Comparison of ENCODE assay signal across 11 cellular contexts in the genomic region with DNA sequence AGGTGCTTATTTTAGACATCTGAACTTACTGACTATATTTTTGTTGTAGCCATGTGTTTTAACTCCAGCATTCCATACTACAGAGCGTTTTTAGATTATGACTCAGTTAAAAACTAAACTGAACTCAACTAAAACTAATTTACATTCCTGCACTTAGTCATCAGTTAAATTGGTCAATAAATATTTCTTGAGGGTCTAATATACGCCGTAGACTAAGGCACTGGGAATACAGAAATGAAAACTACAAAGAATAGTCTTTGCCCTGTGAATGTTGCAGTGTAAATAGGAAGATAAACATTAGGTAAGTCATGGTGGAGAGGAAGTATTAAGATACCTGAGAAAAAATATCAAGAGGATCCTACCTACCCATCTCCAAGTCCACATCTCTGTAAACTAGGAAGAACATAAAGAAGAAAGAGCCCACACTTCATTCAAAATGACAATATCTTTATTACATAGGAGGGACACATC. TPM values are rescaled to one million over a fixed set of nuclear protein-coding genes. Genes with fewer than 3 reads are reported as not detected.
DNase-seq lines count a peak whose midpoint lies in the region; ATAC-seq and TF ChIP-seq lines count a peak whose summit lies in the region.
"Had no signal": no experiment of that assay in that cellular context is flagged by ENCODE, and none has a peak within 500 bp of the region (broad histone marks: within the 10 kb centered on the region; RNA-seq: fewer than 3 reads in every experiment).

No MANE protein-coding gene starts in this region.

- intact Hi-C loops in psoas muscle (cut with DNase I): no loop called here

- CTCF ChIA-PET in RWPE1 (lab: Yijun Ruan, JAX): no interaction called here

- POLR2A ChIA-PET in RWPE1 (lab: Yijun Ruan, JAX; ENCODE audit: low non-redundant PET): no interaction called here

- no peak for TF ChIP-seq CTCF in RWPE1 (conservative IDR thresholded peaks at IDR 0.05; ENCODE audit: low read depth)
- no peak for TF ChIP-seq CTCF in psoas muscle (IDR thresholded peaks at IDR 0.05)
- no peak for TF ChIP-seq CTCF in tibial nerve (IDR thresholded peaks at IDR 0.05)

- no peak for TF ChIP-seq POLR2A in tibial nerve (IDR thresholded peaks at IDR 0.05)

- DNase-seq in ELR (ENCODE audit: low read depth) (peak; percentile 85), RWPE1 (ENCODE audit: low spot score) (peak; percentile 46), fibroblast of gingiva (ENCODE audit: low read depth) (peak; percentile 68), psoas muscle (no peak), caudate nucleus (lab: John Stamatoyannopoulos, UW) (no peak), tibial nerve (ENCODE audit: low spot score in 2 of 2) (no peak)
- DNase-seq in effector CD4-positive, alpha-beta T cell: no peak
- DNase-seq in central memory CD4-positive, alpha-beta T cell: no peak
- DNase-seq: activated CD4-positive, alpha-beta T cell treated with anti-CD3 and anti-CD28 coated beads for 1 hour; Karpas-422; stimulated activated CD4-positive, alpha-beta T cell treated with anti-CD3 and anti-CD28 coated beads, Interleukin-12 subunit alpha, Interleukin-12 subunit beta, amount 100 ng/mL, for 4 hours had no signal

- peaks cover 81% of the 10 kb centered on the region for H3K4me1 ChIP-seq in psoas muscle
- H3K4me1 ChIP-seq in tibial nerve: peaks cover 0 to 86% (median 48%) of the 10 kb centered on the region in 4 donors

- peaks cover 5 to 20% of the 10 kb centered on the region in 2 donors for H3K36me3 ChIP-seq in psoas muscle (ENCODE audit: insufficient read depth in 1 of 2, low read depth in 1 of 2)
- H3K36me3 ChIP-seq in tibial nerve: peaks cover 0 to 12% (median 0%) of the 10 kb centered on the region in 3 donors

- 65 to 77% (median 76%) methylated on average over 3 of the region's 3 CpGs for WGBS in psoas muscle, 3 donors
- WGBS in tibial nerve, 2 donors: 40 to 53% methylated on average over 3 of the region's 3 CpGs

- H3K9me3 ChIP-seq in psoas muscle (no peaks in the 10 kb centered on the region), tibial nerve (no peaks in the 10 kb centered on the region)

- H3K27me3 ChIP-seq in psoas muscle (ENCODE audit: insufficient read depth in 3 of 3, low read length in 2 of 3): no peaks in the 10 kb centered on the region
- H3K27me3 ChIP-seq in tibial nerve: no peaks in the 10 kb centered on the region

- TF ChIP-seq EP300 in tibial nerve (IDR thresholded peaks at IDR 0.05): no peak

- H3K4me3 ChIP-seq in psoas muscle: no peak overlapping the region
- H3K4me3 ChIP-seq in tibial nerve: no peak overlapping the region

- peak overlapping the region; percentile 97 for H3K27ac ChIP-seq in RWPE1
- peak overlapping the region; percentile 64 for H3K27ac ChIP-seq in psoas muscle
- no peak overlapping the region for H3K27ac ChIP-seq in caudate nucleus (ENCODE audit: low read depth, low read length)
- peak overlapping the region in 2 of 4 donors; percentile 52 to 72 for H3K27ac ChIP-seq in tibial nerve

- ATAC-seq in psoas muscle: peak; percentile 10 to 31 (median 24)

RNA-seq across cellular contexts. Expression of gene MBNL2, which starts 52.7 kb away (rescaled TPM):
- total RNA-seq in psoas muscle (10 to 100 TPM; 54.3 to 93.1 (median 77.8) TPM), tibial nerve (100 to 1,000 TPM in 2 of 4 donors, 10 to 100 TPM in 2; 87.9 to 126 (median 95.5) TPM)
- polyA plus RNA-seq in psoas muscle: 10 to 100 TPM; 13.3 to 61.9 (median 27.4) TPM

Comparison
In these comparisons a context has a peak if more than half of its experiments do, and no peak if none do; other contexts are left out.
1. DNase-seq: peak in ELR (single experiment), RWPE1 (single experiment) and fibroblast of gingiva (single experiment); none in psoas muscle (0 of 2), caudate nucleus (0 of 61), tibial nerve (0 of 2), effector CD4-positive, alpha-beta T cell (single experiment) and central memory CD4-positive, alpha-beta T cell (single experiment).